In the genomic region with DNA sequence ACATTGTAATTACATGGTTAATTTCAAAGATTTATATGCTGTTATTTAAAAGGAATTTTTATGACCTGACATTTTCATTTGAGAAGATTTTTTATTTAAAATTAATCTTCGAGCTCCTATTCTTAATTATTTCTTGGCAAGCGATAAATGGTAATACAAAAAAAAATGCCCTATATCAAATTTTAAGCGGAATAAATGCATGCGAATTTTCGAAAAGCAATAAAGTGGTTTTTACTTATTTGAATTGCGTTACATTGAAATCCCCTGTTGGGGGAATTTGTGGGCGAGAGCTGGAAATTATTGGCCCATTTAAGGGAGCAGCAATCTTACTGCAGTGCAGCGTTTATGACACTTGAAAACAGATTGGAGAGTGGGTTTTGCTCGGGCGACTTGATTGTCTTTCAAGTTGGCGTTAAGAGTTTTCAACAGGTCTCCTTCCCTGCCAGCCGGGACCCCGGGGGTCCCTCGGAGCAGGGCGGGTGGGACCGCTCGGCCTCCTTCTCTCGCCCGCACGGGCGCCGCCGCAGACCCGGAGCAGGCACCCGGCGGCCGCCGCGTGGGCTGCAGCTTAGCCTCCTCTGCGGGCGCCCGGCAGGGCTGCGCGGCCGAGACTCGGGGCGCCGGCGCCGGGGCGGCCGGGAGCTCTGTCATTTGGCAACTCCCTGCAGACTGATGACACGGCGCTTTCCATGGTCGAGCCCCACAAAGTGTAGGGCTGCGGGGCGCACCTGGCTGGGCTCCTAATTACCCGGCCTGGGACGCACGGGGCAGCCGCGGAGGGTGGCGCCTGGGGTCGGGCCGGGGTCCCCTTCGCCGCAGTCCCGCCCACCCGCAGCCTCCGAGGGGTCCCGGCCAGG, we compare ENCODE assay signal across 8 cellular contexts.
A peak's percentile ranks its signal among the peaks of the same experiment; 100 is the strongest.
DNase-seq lines count a peak whose midpoint lies in the region; TF ChIP-seq lines count a peak whose summit lies in the region.

No MANE protein-coding gene starts in this region.

- H3K36me3 ChIP-seq in HUES64 (ENCODE audit: insufficient read depth, low read length), result no peaks in the 10 kb centered on the region
- H3K36me3 ChIP-seq in brain microvascular endothelial cell (replicated peaks), result no peaks in the 10 kb centered on the region
- H3K36me3 ChIP-seq in testis (ENCODE audit: low read depth, missing control alignments), result no peaks in the 10 kb centered on the region

- no peak for TF ChIP-seq POLR2A in testis (IDR thresholded peaks at IDR 0.05)

- H3K27me3 ChIP-seq in HUES64 (ENCODE audit: insufficient read depth, low read length) (peaks cover 26% of the 10 kb centered on the region), brain microvascular endothelial cell (replicated peaks) (peaks cover 22% of the 10 kb centered on the region), testis (no peaks in the 10 kb centered on the region)

- intact Hi-C loops in testis (cut with DNase I; ENCODE audit: low total_unique reads), result no loop called here

- in situ Hi-C loops in brain microvascular endothelial cell (cut with HindIII; ENCODE audit: low pct_ligation_motif_present, low sequenced_read_pairs), result no loop called here
- in situ Hi-C loops in G401 (cut with HindIII; ENCODE audit: low sequenced_read_pairs), result no loop called here

- DNase-seq in NCI-H510A treated with DMSO at 0.1 percent for 48 hours (lab: John Stamatoyannopoulos, UW), result peak; percentile 8
- DNase-seq in NCI-H510A (lab: John Stamatoyannopoulos, UW), result no peak
- DNase-seq in brain microvascular endothelial cell, result no peak
- DNase-seq in lung microvascular endothelial cell (ENCODE audit: low read depth in 2 of 2), result peak; percentile 12 to 20
- no peak for DNase-seq in testis
- no peak for DNase-seq in RWPE1 (ENCODE audit: low spot score)
- DNase-seq in G401 (ENCODE audit: low spot score), result no peak

- 3% methylated on average over 59 of the region's 61 CpGs for WGBS in HUES64
- WGBS in testis, 2 donors, result 2 to 7% methylated on average over 11 to 41 of the region's 61 CpGs

- TF ChIP-seq CTCF in brain microvascular endothelial cell (IDR thresholded peaks at IDR 0.05; ENCODE audit: low read depth, low read length, missing control alignments), result no peak
- no peak for TF ChIP-seq CTCF in testis (IDR thresholded peaks at IDR 0.05)
- no peak for TF ChIP-seq CTCF in RWPE1 (conservative IDR thresholded peaks at IDR 0.05; ENCODE audit: low read depth)

- H3K9me3 ChIP-seq in HUES64 (ENCODE audit: insufficient read depth, low read depth, low read length) (no peaks in the 10 kb centered on the region), testis (no peaks in the 10 kb centered on the region)

- CTCF ChIA-PET in RWPE1 (lab: Yijun Ruan, JAX), result interaction anchor here (0.6 kb wide), 2 partner anchors 23 to 1345 kb away, joined by 5 read pairs; no protein-coding TSS in a partner anchor

- peak overlapping the region; percentile 71; the same call in 1 of the 2 replicates for H3K27ac ChIP-seq in HUES64 (ENCODE audit: low read depth, low read length)
- no peak overlapping the region for H3K27ac ChIP-seq in brain microvascular endothelial cell
- H3K27ac ChIP-seq in testis, result no peak overlapping the region
- H3K27ac ChIP-seq in RWPE1, result no peak overlapping the region

- H3K4me1 ChIP-seq in HUES64 (ENCODE audit: insufficient read depth, low read length), result peaks cover 51% of the 10 kb centered on the region
- no peaks in the 10 kb centered on the region for H3K4me1 ChIP-seq in testis

- H3K4me3 ChIP-seq in HUES64 (ENCODE audit: low read length) (peak overlapping the region; percentile 73), brain microvascular endothelial cell (ENCODE audit: low read depth, low read length) (peak overlapping the region; percentile 56), testis (peak overlapping the region; percentile 18 to 47)

- H3K9ac ChIP-seq in HUES64 (ENCODE audit: low read depth, low read length), result peak overlapping the region; percentile 72

- POLR2A ChIA-PET in RWPE1 (lab: Yijun Ruan, JAX; ENCODE audit: low non-redundant PET), result no interaction called here

Comparison
In these comparisons a context has a peak if more than half of its experiments do, and no peak if none do; other contexts are left out.
1. DNase-seq: peak in NCI-H510A treated with DMSO at 0.1 percent for 48 hours (single experiment) and lung microvascular endothelial cell (2 of 2); none in NCI-H510A (single experiment), brain microvascular endothelial cell (single experiment), testis (single experiment), RWPE1 (single experiment) and G401 (single experiment).
2. Peak in every context shown above with its lines, with median percentiles within 50 percentile points of each other: H3K4me3 ChIP-seq.